Comparison of ENCODE assay signal across 8 cellular contexts in genomic region chr1:156747737-156748669, GRCh38. TPM values are rescaled to one million over a fixed set of nuclear protein-coding genes. Genes with fewer than 3 reads are reported as not detected.
A peak's percentile ranks its signal among the peaks of the same experiment; 100 is the strongest.
DNase-seq lines count a peak whose midpoint lies in the region; ATAC-seq, FAIRE-seq and TF ChIP-seq lines count a peak whose summit lies in the region.

No MANE protein-coding gene starts in this region.

- no peak for TF ChIP-seq POLR2A in H54 (IDR thresholded peaks at IDR 0.05; ENCODE audit: low read depth, low read length)

- peaks cover 29% of the 10 kb centered on the region for H3K36me3 Mint-ChIP-seq in T-helper 1 cell treated with Interleukin-12 subunit alpha and Interleukin-12 subunit beta and Interleukin-4 antibody, amounts not matched to agents 30 μg/mL and 1 μg/mL, for 36 hours (ENCODE audit: low read depth)
- peaks cover 83% of the 10 kb centered on the region for H3K36me3 Mint-ChIP-seq in activated T-helper 17 cell treated with anti-CD3 and anti-CD28 coated beads, Interleukin-2, amount 50 U/mL, for 72 hours (ENCODE audit: low read depth)
- H3K36me3 Mint-ChIP-seq in immature natural killer cell = peaks cover 0 to 4% (median 4%) of the 10 kb centered on the region in 3 donors

- H3K27ac Mint-ChIP-seq in T-helper 1 cell treated with Interleukin-12 subunit alpha and Interleukin-12 subunit beta and Interleukin-4 antibody, amounts not matched to agents 30 μg/mL and 1 μg/mL, for 36 hours = peak overlapping the region; percentile 93
- peak overlapping the region; percentile 97 for H3K27ac Mint-ChIP-seq in activated T-helper 17 cell treated with anti-CD3 and anti-CD28 coated beads, Interleukin-2, amount 50 U/mL, for 72 hours
- H3K27ac Mint-ChIP-seq in immature natural killer cell = peak overlapping the region; percentile 91 to 97 (median 95)

- H3K4me1 Mint-ChIP-seq in T-helper 1 cell treated with Interleukin-12 subunit alpha and Interleukin-12 subunit beta and Interleukin-4 antibody, amounts not matched to agents 30 μg/mL and 1 μg/mL, for 36 hours (ENCODE audit: low read depth) = peaks cover 60% of the 10 kb centered on the region
- H3K4me1 Mint-ChIP-seq in activated T-helper 17 cell treated with anti-CD3 and anti-CD28 coated beads, Interleukin-2, amount 50 U/mL, for 72 hours = peaks cover 22% of the 10 kb centered on the region
- H3K4me1 Mint-ChIP-seq in immature natural killer cell = peaks cover 65 to 68% of the 10 kb centered on the region in 2 donors

- H3K9me3 Mint-ChIP-seq in T-helper 1 cell treated with Interleukin-12 subunit alpha and Interleukin-12 subunit beta and Interleukin-4 antibody, amounts not matched to agents 30 μg/mL and 1 μg/mL, for 36 hours = no peaks in the 10 kb centered on the region
- H3K9me3 Mint-ChIP-seq in activated T-helper 17 cell treated with anti-CD3 and anti-CD28 coated beads, Interleukin-2, amount 50 U/mL, for 72 hours = no peaks in the 10 kb centered on the region
- H3K9me3 Mint-ChIP-seq in immature natural killer cell = no peaks in the 10 kb centered on the region

- DNase-seq in T-helper 1 cell (no peak), immature natural killer cell (no peak), superior temporal gyrus (ENCODE audit: extremely low spot score) (peak; percentile 13), H54 (ENCODE audit: insufficient read length, low spot score) (no peak)

- no peak for FAIRE-seq in H54 (lab: Jason Lieb, UNC)

- H3K27me3 Mint-ChIP-seq in T-helper 1 cell treated with Interleukin-12 subunit alpha and Interleukin-12 subunit beta and Interleukin-4 antibody, amounts not matched to agents 30 μg/mL and 1 μg/mL, for 36 hours (ENCODE audit: low read depth) = no peaks in the 10 kb centered on the region
- H3K27me3 Mint-ChIP-seq in activated T-helper 17 cell treated with anti-CD3 and anti-CD28 coated beads, Interleukin-2, amount 50 U/mL, for 72 hours = no peaks in the 10 kb centered on the region
- H3K27me3 Mint-ChIP-seq in immature natural killer cell (ENCODE audit: low read depth in 3 of 3) = peaks cover 6 to 10% (median 8%) of the 10 kb centered on the region in 3 donors

- peak; percentile 0 for ATAC-seq in activated T-helper 17 cell treated with anti-CD3 and anti-CD28 coated beads, Interleukin-2, amount 50 U/mL, for 72 hours (replicated peaks)
- ATAC-seq in GM21390 (IDR thresholded peaks at IDR 0.05; ENCODE audit: unreplicated experiment) (no peak), HG03439 (IDR thresholded peaks at IDR 0.05; ENCODE audit: unreplicated experiment) (no peak)

- peak overlapping the region; percentile 98 for H3K4me3 Mint-ChIP-seq in T-helper 1 cell treated with Interleukin-12 subunit alpha and Interleukin-12 subunit beta and Interleukin-4 antibody, amounts not matched to agents 30 μg/mL and 1 μg/mL, for 36 hours
- peak overlapping the region; percentile 97 for H3K4me3 Mint-ChIP-seq in activated T-helper 17 cell treated with anti-CD3 and anti-CD28 coated beads, Interleukin-2, amount 50 U/mL, for 72 hours
- H3K4me3 Mint-ChIP-seq in immature natural killer cell = peak overlapping the region; percentile 87 to 97 (median 93)

RNA-seq across cellular contexts. Expression of gene HDGF, which starts 3.5 kb away (rescaled TPM):
- 100 to 1,000 TPM; 270 to 361 TPM for total RNA-seq in activated T-helper 17 cell treated with anti-CD3 and anti-CD28 coated beads, Interleukin-2, amount 50 U/mL, for 72 hours
- 10 to 100 TPM; 27.5 to 35.4 (median 32.4) TPM for polyA plus RNA-seq in immature natural killer cell

RNA-seq across cellular contexts. Expression of gene MRPL24, which starts 7.1 kb away (rescaled TPM):
- total RNA-seq in activated T-helper 17 cell treated with anti-CD3 and anti-CD28 coated beads, Interleukin-2, amount 50 U/mL, for 72 hours = 10 to 100 TPM; 58.8 to 67.0 TPM
- polyA plus RNA-seq in immature natural killer cell = 100 to 1,000 TPM in 1 of 3 donors, 10 to 100 TPM in 2; 75.4 to 126 (median 88.2) TPM

RNA-seq across cellular contexts. Expression of gene PRCC, which starts 19.3 kb away (rescaled TPM):
- 10 to 100 TPM; 54.0 to 76.7 TPM for total RNA-seq in activated T-helper 17 cell treated with anti-CD3 and anti-CD28 coated beads, Interleukin-2, amount 50 U/mL, for 72 hours
- polyA plus RNA-seq in immature natural killer cell = 10 to 100 TPM; 25.9 to 55.6 (median 32.8) TPM

RNA-seq across cellular contexts. Expression of gene ISG20L2, which starts 19.4 kb away (rescaled TPM):
- 10 to 100 TPM; 38.8 to 74.9 TPM for total RNA-seq in activated T-helper 17 cell treated with anti-CD3 and anti-CD28 coated beads, Interleukin-2, amount 50 U/mL, for 72 hours
- polyA plus RNA-seq in immature natural killer cell = 10 to 100 TPM in 2 of 3 donors, 1 to 10 TPM in 1; 9.3 to 34.1 (median 15.8) TPM

RNA-seq across cellular contexts. Expression of gene METTL25B, which starts 19.7 kb away (rescaled TPM):
- total RNA-seq in activated T-helper 17 cell treated with anti-CD3 and anti-CD28 coated beads, Interleukin-2, amount 50 U/mL, for 72 hours = 10 to 100 TPM; 29.0 to 51.6 TPM
- polyA plus RNA-seq in immature natural killer cell = 1 to 10 TPM; 4.1 to 6.3 (median 4.4) TPM
